21 cellular contexts compared by ENCODE assay signal in genomic region chr2:131042161-131042775, GRCh38. TPM values are rescaled to one million over a fixed set of nuclear protein-coding genes. Genes with fewer than 3 reads are reported as not detected.
DNase-seq lines count a peak whose midpoint lies in the region; ATAC-seq and TF ChIP-seq lines count a peak whose summit lies in the region.
"Had no signal": no experiment of that assay in that cellular context is flagged by ENCODE, and none has a peak within 500 bp of the region (broad histone marks: within the 10 kb centered on the region; RNA-seq: fewer than 3 reads in every experiment).

No MANE protein-coding gene starts in this region.

- H3K9me3 Mint-ChIP-seq in activated CD8-positive, alpha-beta memory T cell treated with anti-CD3 and anti-CD28 coated beads, Interleukin-2, amount 10 ng/mL, durations not matched to agents 7 days and 5 days (ENCODE audit: low read depth): no peaks in the 10 kb centered on the region
- no peaks in the 10 kb centered on the region for H3K9me3 Mint-ChIP-seq in T-cell
- H3K9me3 Mint-ChIP-seq: activated T-cell treated with anti-CD3 and anti-CD28 coated beads, Interleukin-2, amount 50 U/mL, for 72 hours; H9; nephron had no signal

- no peak overlapping the region for H3K4me3 ChIP-seq in fibroblast of mammary gland (ENCODE audit: control insufficient read depth, low read depth, low read length)
- H3K4me3 ChIP-seq: colonic mucosa, upper lobe of right lung had no signal

- POLR2A ChIA-PET in T-cell (lab: Charles Lee): interaction anchor here in 1 of 2 donors (1.2 kb wide), 1 partner anchor 65 kb away, joined by 4 read pairs; no protein-coding TSS in a partner anchor

- CTCF ChIA-PET in activated CD8-positive, alpha-beta memory T cell treated with anti-CD3 and anti-CD28 coated beads, Interleukin-2, amount 10 ng/mL, durations not matched to agents 7 days and 5 days (lab: Charles Lee): interaction anchor here (1.3 to 1.5 kb wide), 2 partner anchors 32 kb away, joined by 3 to 4 read pairs; no protein-coding TSS in a partner anchor
- CTCF ChIA-PET in T-cell (lab: Charles Lee): no interaction called here

- DNase-seq in activated CD8-positive, alpha-beta memory T cell treated with anti-CD3 and anti-CD28 coated beads, Interleukin-2, amount 10 ng/mL, durations not matched to agents 7 days and 5 days: no peak
- no peak for DNase-seq in activated CD8-positive, alpha-beta memory T cell treated with anti-CD3 and anti-CD28 coated beads for 24 hours
- no peak for DNase-seq in T-cell
- DNase-seq in fibroblast of mammary gland (ENCODE audit: low read depth): peak; percentile 13
- DNase-seq: activated CD4-positive, alpha-beta T cell treated with anti-CD3 and anti-CD28 coated beads for 48 hours; activated T-cell treated with anti-CD3 and anti-CD28 coated beads, Interleukin-2, amount 50 U/mL, for 72 hours; colonic mucosa; H9; hypothalamus; KG1; NCI-H1436 treated with DMSO at 0.1 percent for 48 hours; NCI-H526 treated with DMSO at 0.1 percent for 48 hours; stimulated activated CD4-positive, alpha-beta T cell treated with anti-CD3 and anti-CD28 coated beads, Interleukin-2, amount 100 ng/mL, for 48 hours; T-helper 17 cell; upper lobe of right lung had no signal

- peak overlapping the region; percentile 32 for H3K27ac Mint-ChIP-seq in activated CD8-positive, alpha-beta memory T cell treated with anti-CD3 and anti-CD28 coated beads, Interleukin-2, amount 10 ng/mL, durations not matched to agents 7 days and 5 days
- peak overlapping the region; percentile 59 to 89 for H3K27ac Mint-ChIP-seq in T-cell
- H3K27ac Mint-ChIP-seq: activated T-cell treated with anti-CD3 and anti-CD28 coated beads, Interleukin-2, amount 50 U/mL, for 72 hours; H9; nephron had no signal

- H3K36me3 Mint-ChIP-seq in activated CD8-positive, alpha-beta memory T cell treated with anti-CD3 and anti-CD28 coated beads, Interleukin-2, amount 10 ng/mL, durations not matched to agents 7 days and 5 days: no peaks in the 10 kb centered on the region
- H3K36me3 Mint-ChIP-seq in T-cell: peaks cover 4% of the 10 kb centered on the region

- H3K4me3 Mint-ChIP-seq in activated CD8-positive, alpha-beta memory T cell treated with anti-CD3 and anti-CD28 coated beads, Interleukin-2, amount 10 ng/mL, durations not matched to agents 7 days and 5 days: no peak overlapping the region
- peak overlapping the region in 1 of 3 donors; percentile 97 for H3K4me3 Mint-ChIP-seq in T-cell
- H3K4me3 Mint-ChIP-seq: activated T-cell treated with anti-CD3 and anti-CD28 coated beads, Interleukin-2, amount 50 U/mL, for 72 hours; H9; nephron had no signal

- TF ChIP-seq CTCF in fibroblast of mammary gland (conservative IDR thresholded peaks at IDR 0.05; ENCODE audit: control insufficient read depth, insufficient read depth, low read depth, low read length): no peak

- H3K27me3 Mint-ChIP-seq in activated CD8-positive, alpha-beta memory T cell treated with anti-CD3 and anti-CD28 coated beads, Interleukin-2, amount 10 ng/mL, durations not matched to agents 7 days and 5 days: peaks cover 16% of the 10 kb centered on the region
- H3K27me3 Mint-ChIP-seq in T-cell: peaks cover 0 to 8% of the 10 kb centered on the region in 2 donors

- H3K4me1 Mint-ChIP-seq in activated CD8-positive, alpha-beta memory T cell treated with anti-CD3 and anti-CD28 coated beads, Interleukin-2, amount 10 ng/mL, durations not matched to agents 7 days and 5 days: peaks cover 30% of the 10 kb centered on the region
- peaks cover 20 to 36% (median 28%) of the 10 kb centered on the region in 3 donors for H3K4me1 Mint-ChIP-seq in T-cell
- H3K4me1 Mint-ChIP-seq: nephron had no signal

- no peak for ATAC-seq in activated CD8-positive, alpha-beta memory T cell treated with anti-CD3 and anti-CD28 coated beads, Interleukin-2, amount 10 ng/mL, durations not matched to agents 7 days and 5 days
- no peak for ATAC-seq in T-cell (replicated peaks in 1 of 4)
- ATAC-seq in GM18517 (IDR thresholded peaks at IDR 0.05; ENCODE audit: unreplicated experiment): no peak
- ATAC-seq in GM19395 (IDR thresholded peaks at IDR 0.05; ENCODE audit: unreplicated experiment): no peak
- ATAC-seq in HG02938 (IDR thresholded peaks at IDR 0.05; ENCODE audit: unreplicated experiment): no peak
- no peak for ATAC-seq in HG03095 (IDR thresholded peaks at IDR 0.05; ENCODE audit: unreplicated experiment)
- ATAC-seq: activated T-cell treated with anti-CD3 and anti-CD28 coated beads, Interleukin-2, amount 50 U/mL, for 72 hours; right cardiac atrium; upper lobe of right lung had no signal

RNA-seq across cellular contexts. Expression of gene FAM168B, which starts 51.0 kb away (rescaled TPM):
- total RNA-seq in activated CD8-positive, alpha-beta memory T cell treated with anti-CD3 and anti-CD28 coated beads, Interleukin-2, amount 10 ng/mL, durations not matched to agents 7 days and 5 days: 10 to 100 TPM; 40.6 to 65.5 TPM
- 10 to 100 TPM; 61.7 to 84.0 (median 73.3) TPM for total RNA-seq in T-cell
